In genomic region chr13:51804295-51805172, GRCh38 we compare ENCODE assay signal across 8 cellular contexts. TPM values are rescaled to one million over a fixed set of nuclear protein-coding genes. Genes with fewer than 3 reads are reported as not detected.
DNase-seq lines count a peak whose midpoint lies in the region; ATAC-seq and TF ChIP-seq lines count a peak whose summit lies in the region.

No MANE protein-coding gene starts in this region.

- H3F3A ChIP-seq in MM.1S (ENCODE audit: insufficient read depth, low read length), result no peaks in the 10 kb centered on the region

- H3K4me3 ChIP-seq in MM.1S (ENCODE audit: low read length) (peak overlapping the region; percentile 74), right atrium auricular region (peak overlapping the region; percentile 48 to 75), skeletal muscle cell (ENCODE audit: low read depth, low read length) (peak overlapping the region; percentile 71)

- H3K36me3 Mint-ChIP-seq in activated naive CD4-positive, alpha-beta T cell treated with anti-CD3 and anti-CD28 coated beads, Interleukin-2, amount 50 U/mL, for 72 hours, result peaks cover 0 to 8% of the 10 kb centered on the region in 2 donors

- H4K20me1 ChIP-seq in MM.1S (ENCODE audit: insufficient read depth, low read length), result no peaks in the 10 kb centered on the region

- no peaks in the 10 kb centered on the region for H3K9me2 ChIP-seq in MM.1S (replicated peaks; ENCODE audit: insufficient read depth, low read length)

- H3K27me3 ChIP-seq in MM.1S (replicated peaks; ENCODE audit: insufficient read depth, low read length) (no peaks in the 10 kb centered on the region), right atrium auricular region (no peaks in the 10 kb centered on the region)

- peaks cover 0 to 4% of the 10 kb centered on the region in 2 donors for H3K9me3 Mint-ChIP-seq in activated naive CD4-positive, alpha-beta T cell treated with anti-CD3 and anti-CD28 coated beads, Interleukin-2, amount 50 U/mL, for 72 hours

- H3K36me3 ChIP-seq in MM.1S (replicated peaks; ENCODE audit: insufficient read depth, low read length) (no peaks in the 10 kb centered on the region), right atrium auricular region (no peaks in the 10 kb centered on the region)

- ATAC-seq in activated naive CD4-positive, alpha-beta T cell treated with anti-CD3 and anti-CD28 coated beads, Interleukin-2, amount 50 U/mL, for 72 hours, result peak; percentile 9 to 59
- no peak for ATAC-seq in GM21367 (IDR thresholded peaks at IDR 0.05; ENCODE audit: unreplicated experiment)

- no peak for TF ChIP-seq CTCF in MM.1S (IDR thresholded peaks at IDR 0.05; ENCODE audit: low read length)
- no peak for TF ChIP-seq CTCF in right atrium auricular region (IDR thresholded peaks at IDR 0.05)
- TF ChIP-seq CTCF in GM13976 (IDR thresholded peaks at IDR 0.05; ENCODE audit: borderline replicate concordance, control extremely low read depth, extremely low read depth, insufficient read depth, missing control alignments), result no peak

- in situ Hi-C loops in GM13976 (cut with MboI; ENCODE audit: low sequenced_read_pairs, unreplicated experiment), result no loop called here

- peak overlapping the region; percentile 66 for H3K9ac ChIP-seq in MM.1S (ENCODE audit: low read length)

- H3K4me1 ChIP-seq in MM.1S (ENCODE audit: low read length) (peaks cover 16% of the 10 kb centered on the region), right atrium auricular region (peaks cover 0 to 48% of the 10 kb centered on the region in 2 donors)

- peak overlapping the region; percentile 98 to 99 for H3K27ac Mint-ChIP-seq in activated naive CD4-positive, alpha-beta T cell treated with anti-CD3 and anti-CD28 coated beads, Interleukin-2, amount 50 U/mL, for 72 hours

- H2AFZ ChIP-seq in MM.1S (ENCODE audit: low read length), result peak overlapping the region; percentile 72; the same call in 1 of the 2 replicates

- H3K4me2 ChIP-seq in MM.1S (ENCODE audit: low read depth, low read length), result peak overlapping the region; percentile 69

- H3K9me3 ChIP-seq in MM.1S (replicated peaks; ENCODE audit: insufficient read depth, low read length) (no peaks in the 10 kb centered on the region), right atrium auricular region (no peaks in the 10 kb centered on the region)

- peak; percentile 56 for DNase-seq in COLO668 (lab: John Stamatoyannopoulos, UW; ENCODE audit: unreplicated experiment)
- DNase-seq in MM.1S, result no peak
- DNase-seq in activated naive CD4-positive, alpha-beta T cell treated with anti-CD3 and anti-CD28 coated beads, Interleukin-2, amount 50 U/mL, for 72 hours (ENCODE audit: low spot score in 2 of 2), result peak in 1 of 2 donors; percentile 76
- DNase-seq in right atrium auricular region (ENCODE audit: low spot score), result no peak
- no peak for DNase-seq in skeletal muscle cell (ENCODE audit: low read depth)
- DNase-seq in GM13976 (ENCODE audit: low spot score), result no peak
- DNase-seq in SIG-M5 treated with dmso at 0.1 percent for 504 hours (lab: John Stamatoyannopoulos, UW; ENCODE audit: unreplicated experiment), result no peak

- H3K27ac ChIP-seq in MM.1S (ENCODE audit: low read length) (peak overlapping the region; percentile 61; the same call in 1 of the 2 replicates), right atrium auricular region (peak overlapping the region; percentile 97 to 99)

- H3K79me2 ChIP-seq in MM.1S (ENCODE audit: low read length), result no peaks in the 10 kb centered on the region

RNA-seq across cellular contexts. Expression of gene DHRS12, which starts 0.6 kb away (rescaled TPM):
- total RNA-seq in activated naive CD4-positive, alpha-beta T cell treated with anti-CD3 and anti-CD28 coated beads, Interleukin-2, amount 50 U/mL, for 72 hours, result 1 to 10 TPM; 2.0 to 7.2 TPM
- total RNA-seq in right atrium auricular region, result 10 to 100 TPM in 1 of 2 donors, 1 to 10 TPM in 1; 9.6 to 10.1 TPM

RNA-seq across cellular contexts. Expression of gene TMEM272, which starts 40.4 kb away (rescaled TPM):
- under 1 TPM; 0.36 to 0.60 TPM for total RNA-seq in activated naive CD4-positive, alpha-beta T cell treated with anti-CD3 and anti-CD28 coated beads, Interleukin-2, amount 50 U/mL, for 72 hours
- 1 to 10 TPM in 1 of 2 donors, under 1 TPM in 1; 0.74 to 1.1 TPM for total RNA-seq in right atrium auricular region

RNA-seq across cellular contexts. Expression of gene CCDC70, which starts 57.2 kb away (rescaled TPM):
- not detected for total RNA-seq in activated naive CD4-positive, alpha-beta T cell treated with anti-CD3 and anti-CD28 coated beads, Interleukin-2, amount 50 U/mL, for 72 hours
- total RNA-seq in right atrium auricular region, result not detected
